Comparison of ENCODE assay signal across 1 cellular context in genomic region chr2:168307379-168307778, GRCh38.
TF ChIP-seq lines count a peak whose summit lies in the region.

No MANE protein-coding gene starts in this region.

TF ChIP-seq in HEK293, 187 proteins besides CTCF, POLR2A, EP300 and RAD21 (continued from another document):
- no peak for TF ChIP-seq ZNF747 (tag by site-specific recombination; IDR thresholded peaks at IDR 0.05)
- peak; percentile 50; the same call in 1 of the 2 replicates for TF ChIP-seq TRIM28 (IDR thresholded peaks at IDR 0.05; ENCODE audit: borderline replicate concordance, low read length)
